20 cellular contexts compared by ENCODE assay signal in genomic region chr3:178304758-178305157, GRCh38.
DNase-seq lines count a peak whose midpoint lies in the region; ATAC-seq, FAIRE-seq and TF ChIP-seq lines count a peak whose summit lies in the region.
"Had no signal": no experiment of that assay in that cellular context is flagged by ENCODE, and none has a peak within 500 bp of the region (broad histone marks: within the 10 kb centered on the region; RNA-seq: fewer than 3 reads in every experiment).

No MANE protein-coding gene starts in this region.

- H3K4me3 ChIP-seq in AG04449 (ENCODE audit: low read depth, low read length) (no peak overlapping the region), astrocyte (ENCODE audit: insufficient read depth, low read depth, low read length) (no peak overlapping the region)

- DNase-seq in AG04449 (ENCODE audit: low read depth, low spot score) = peak; percentile 41
- peak; percentile 67 for DNase-seq in HFFc6
- peak; percentile 90 for DNase-seq in astrocyte (ENCODE audit: low read depth)
- peak; percentile 20 for DNase-seq in hepatic stellate cell (ENCODE audit: low spot score)
- no peak for DNase-seq in NCI-H146 (lab: John Stamatoyannopoulos, UW)
- no peak for DNase-seq in OCI-M1 (lab: John Stamatoyannopoulos, UW)
- DNase-seq: activated T-cell treated with anti-CD3 and anti-CD28 coated beads for 4 hours; Calu3; erythroblast; H9; KG1; NCI-H748 treated with DMSO at 0.1 percent for 48 hours; right cardiac atrium; stimulated activated CD4-positive, alpha-beta T cell treated with anti-CD3 and anti-CD28 coated beads, Interleukin-4, amount 100 ng/mL, for 24 hours; T-helper 2 cell had no signal

- H3K27me3 Mint-ChIP-seq in HFFc6 (ENCODE audit: insufficient read depth) (no peaks in the 10 kb centered on the region), astrocyte (ENCODE audit: low read depth, unreplicated experiment) (no peaks in the 10 kb centered on the region)
- H3K27me3 Mint-ChIP-seq: type B pancreatic cell had no signal

- ATAC-seq in HG03097 (IDR thresholded peaks at IDR 0.05; ENCODE audit: low FRiP score, unreplicated experiment) = no peak
- ATAC-seq in HG02623 (IDR thresholded peaks at IDR 0.05; ENCODE audit: unreplicated experiment) = no peak
- ATAC-seq: activated naive CD4-positive, alpha-beta T cell treated with anti-CD3 and anti-CD28 coated beads, Interleukin-2, amount 50 U/mL, for 72 hours; right cardiac atrium had no signal

- no peaks in the 10 kb centered on the region for H3K9me3 ChIP-seq in astrocyte (ENCODE audit: insufficient read depth, low read depth, low read length)

- H3K27ac Mint-ChIP-seq in HFFc6 (no peak overlapping the region), astrocyte (ENCODE audit: unreplicated experiment) (no peak overlapping the region)
- H3K27ac Mint-ChIP-seq: activated naive CD4-positive, alpha-beta T cell treated with anti-CD3 and anti-CD28 coated beads, Interleukin-2, amount 50 U/mL, for 72 hours; H9; type B pancreatic cell had no signal

- no peaks in the 10 kb centered on the region for H3K36me3 Mint-ChIP-seq in HFFc6 (ENCODE audit: low read depth)
- H3K36me3 Mint-ChIP-seq in astrocyte (ENCODE audit: low read depth, unreplicated experiment) = no peaks in the 10 kb centered on the region
- H3K36me3 Mint-ChIP-seq: activated naive CD4-positive, alpha-beta T cell treated with anti-CD3 and anti-CD28 coated beads, Interleukin-2, amount 50 U/mL, for 72 hours; type B pancreatic cell had no signal

- POLR2A ChIA-PET in AG04449 (lab: Yijun Ruan, JAX) = no interaction called here

- H3K36me3 ChIP-seq in astrocyte (ENCODE audit: insufficient read depth, low read length) = no peaks in the 10 kb centered on the region

- no peak overlapping the region for H3K27ac ChIP-seq in astrocyte (ENCODE audit: low read depth, low read length)

- no peaks in the 10 kb centered on the region for H4K20me1 ChIP-seq in astrocyte (ENCODE audit: insufficient read depth, low read length)

- H2AFZ ChIP-seq in astrocyte (ENCODE audit: low read depth, low read length) = no peak overlapping the region

- peaks cover 14% of the 10 kb centered on the region for H3K4me1 Mint-ChIP-seq in HFFc6 (ENCODE audit: low read depth)
- H3K4me1 Mint-ChIP-seq in astrocyte (ENCODE audit: low read depth, unreplicated experiment) = peaks cover 6% of the 10 kb centered on the region

- no peaks in the 10 kb centered on the region for H3K27me3 ChIP-seq in astrocyte (ENCODE audit: insufficient read depth, low read length)

- FAIRE-seq in astrocyte (lab: Jason Lieb, UNC) = peak; percentile 56

- H3K4me3 Mint-ChIP-seq in HFFc6 (no peak overlapping the region), astrocyte (ENCODE audit: unreplicated experiment) (no peak overlapping the region)
- H3K4me3 Mint-ChIP-seq: H9, neural crest cell, type B pancreatic cell had no signal

- CTCF ChIA-PET in AG04449 (lab: Yijun Ruan, JAX) = no interaction called here

- H3K4me2 ChIP-seq in astrocyte (ENCODE audit: low read length) = no peak overlapping the region

- H3K9ac ChIP-seq in astrocyte (ENCODE audit: low read length) = no peak overlapping the region

- TF ChIP-seq CTCF in AG04449 (IDR thresholded peaks at IDR 0.05; ENCODE audit: insufficient read depth, low read length, missing control alignments) = no peak
- TF ChIP-seq CTCF in HFFc6 (IDR thresholded peaks at IDR 0.05) = no peak
- TF ChIP-seq CTCF in astrocyte (IDR thresholded peaks at IDR 0.05; ENCODE audit: insufficient read depth, low read depth, low read length) = no peak

- no peaks in the 10 kb centered on the region for H3K4me1 ChIP-seq in astrocyte (ENCODE audit: insufficient read depth, low read length)

- no peaks in the 10 kb centered on the region for H3K79me2 ChIP-seq in astrocyte (ENCODE audit: insufficient read depth, low read length)

- no peaks in the 10 kb centered on the region for H3K9me3 Mint-ChIP-seq in HFFc6
- H3K9me3 Mint-ChIP-seq in astrocyte (ENCODE audit: unreplicated experiment) = no peaks in the 10 kb centered on the region
- H3K9me3 Mint-ChIP-seq: activated naive CD4-positive, alpha-beta T cell treated with anti-CD3 and anti-CD28 coated beads, Interleukin-2, amount 50 U/mL, for 72 hours; H9; neural crest cell; type B pancreatic cell had no signal

Comparison
In these comparisons a context has a peak if more than half of its experiments do, and no peak if none do; other contexts are left out.
1. DNase-seq: peak in AG04449 (single experiment), HFFc6 (single experiment), astrocyte (single experiment) and hepatic stellate cell (single experiment); none in NCI-H146 (single experiment) and OCI-M1 (single experiment).